1 cellular context compared by ENCODE assay signal in genomic region chr17:81899514-81900166, GRCh38.
TF ChIP-seq lines count a peak whose summit lies in the region.

No MANE protein-coding gene starts in this region.

TF ChIP-seq in HCT116, 20 proteins besides CTCF, POLR2A, EP300 and RAD21 (continued from another document):
- TF ChIP-seq, protein P1, sequence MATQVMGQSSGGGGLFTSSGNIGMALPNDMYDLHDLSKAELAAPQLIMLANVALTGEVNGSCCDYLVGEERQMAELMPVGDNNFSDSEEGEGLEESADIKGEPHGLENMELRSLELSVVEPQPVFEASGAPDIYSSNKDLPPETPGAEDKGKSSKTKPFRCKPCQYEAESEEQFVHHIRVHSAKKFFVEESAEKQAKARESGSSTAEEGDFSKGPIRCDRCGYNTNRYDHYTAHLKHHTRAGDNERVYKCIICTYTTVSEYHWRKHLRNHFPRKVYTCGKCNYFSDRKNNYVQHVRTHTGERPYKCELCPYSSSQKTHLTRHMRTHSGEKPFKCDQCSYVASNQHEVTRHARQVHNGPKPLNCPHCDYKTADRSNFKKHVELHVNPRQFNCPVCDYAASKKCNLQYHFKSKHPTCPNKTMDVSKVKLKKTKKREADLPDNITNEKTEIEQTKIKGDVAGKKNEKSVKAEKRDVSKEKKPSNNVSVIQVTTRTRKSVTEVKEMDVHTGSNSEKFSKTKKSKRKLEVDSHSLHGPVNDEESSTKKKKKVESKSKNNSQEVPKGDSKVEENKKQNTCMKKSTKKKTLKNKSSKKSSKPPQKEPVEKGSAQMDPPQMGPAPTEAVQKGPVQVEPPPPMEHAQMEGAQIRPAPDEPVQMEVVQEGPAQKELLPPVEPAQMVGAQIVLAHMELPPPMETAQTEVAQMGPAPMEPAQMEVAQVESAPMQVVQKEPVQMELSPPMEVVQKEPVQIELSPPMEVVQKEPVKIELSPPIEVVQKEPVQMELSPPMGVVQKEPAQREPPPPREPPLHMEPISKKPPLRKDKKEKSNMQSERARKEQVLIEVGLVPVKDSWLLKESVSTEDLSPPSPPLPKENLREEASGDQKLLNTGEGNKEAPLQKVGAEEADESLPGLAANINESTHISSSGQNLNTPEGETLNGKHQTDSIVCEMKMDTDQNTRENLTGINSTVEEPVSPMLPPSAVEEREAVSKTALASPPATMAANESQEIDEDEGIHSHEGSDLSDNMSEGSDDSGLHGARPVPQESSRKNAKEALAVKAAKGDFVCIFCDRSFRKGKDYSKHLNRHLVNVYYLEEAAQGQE (IDR thresholded peaks at IDR 0.05; ENCODE audit: low read depth) = no peak
- TF ChIP-seq ZBTB33 (IDR thresholded peaks at IDR 0.05; ENCODE audit: extremely low read depth, insufficient replicate concordance, low read length) (no peak), JUND (IDR thresholded peaks at IDR 0.05) (no peak), TCF7L2 (IDR thresholded peaks at IDR 0.05; ENCODE audit: borderline replicate concordance, extremely low read depth, insufficient read depth, insufficient read length) (no peak), ZNF274 (IDR thresholded peaks at IDR 0.05; ENCODE audit: low read depth, low read length) (no peak)
- TF ChIP-seq, protein P2, sequence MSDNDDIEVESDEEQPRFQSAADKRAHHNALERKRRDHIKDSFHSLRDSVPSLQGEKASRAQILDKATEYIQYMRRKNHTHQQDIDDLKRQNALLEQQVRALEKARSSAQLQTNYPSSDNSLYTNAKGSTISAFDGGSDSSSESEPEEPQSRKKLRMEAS (IDR thresholded peaks at IDR 0.05) = no peak
